Comparison of ENCODE assay signal across 8 cellular contexts in the genomic region with DNA sequence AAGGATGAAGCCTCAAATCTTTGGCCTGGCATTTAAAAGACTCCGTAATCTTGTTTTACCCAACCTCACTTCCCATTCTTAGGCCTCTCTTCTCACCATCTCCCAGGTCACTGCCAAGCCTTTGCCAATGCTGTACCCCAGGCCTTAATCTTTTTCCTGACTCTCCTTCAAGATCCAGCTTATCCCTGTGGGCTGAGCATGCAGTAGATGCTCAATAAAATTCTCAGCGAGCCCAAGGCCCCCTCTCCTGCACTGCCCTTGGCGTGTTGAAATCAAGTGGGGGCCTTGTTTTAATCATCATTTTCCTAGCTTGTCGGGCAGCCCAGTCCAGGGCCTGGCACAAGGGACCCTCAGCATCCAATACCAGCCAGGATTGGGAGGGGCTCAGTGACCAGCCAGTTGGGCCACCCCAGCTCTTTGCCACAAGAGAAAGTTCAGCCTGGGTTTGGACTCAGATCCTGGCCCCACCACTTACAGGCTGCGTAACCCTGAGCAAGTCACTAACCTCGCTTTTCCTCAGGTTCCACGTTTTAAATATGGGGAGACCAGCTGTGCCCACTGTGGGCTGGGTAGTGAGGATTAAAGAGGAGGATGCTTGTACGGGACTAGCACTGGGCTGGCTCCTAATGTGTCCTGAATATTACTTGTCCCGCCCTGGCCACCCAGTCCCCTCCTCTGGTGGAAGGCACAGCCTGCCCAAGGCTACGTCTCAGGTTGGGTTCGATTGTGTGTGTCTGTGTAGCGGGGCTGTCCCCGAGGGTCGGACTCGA. TPM values are rescaled to one million over a fixed set of nuclear protein-coding genes. Genes with fewer than 3 reads are reported as not detected.
DNase-seq lines count a peak whose midpoint lies in the region; ATAC-seq, FAIRE-seq and TF ChIP-seq lines count a peak whose summit lies in the region.

No MANE protein-coding gene starts in this region.

- no peaks in the 10 kb centered on the region for H3K9me3 Mint-ChIP-seq in activated T-cell treated with anti-CD3 and anti-CD28 coated beads, Interleukin-2, amount 50 U/mL, for 24 hours

- H3K4me3 Mint-ChIP-seq in activated T-cell treated with anti-CD3 and anti-CD28 coated beads, Interleukin-2, amount 50 U/mL, for 24 hours, result no peak overlapping the region

- H2BK120ac ChIP-seq in mesenchymal stem cell (ENCODE audit: low read depth, low read length), result peak overlapping the region; percentile 15

- H3K27me3 ChIP-seq in GM12878 (replicated peaks in 1 of 2; ENCODE audit: control insufficient read depth in 2 of 2, insufficient read depth in 2 of 2, low read length in 1 of 2), result no peaks in the 10 kb centered on the region
- H3K27me3 ChIP-seq in mesenchymal stem cell (ENCODE audit: control insufficient read depth in 1 of 2, insufficient read depth in 1 of 2, low read length in 2 of 2), result no peaks in the 10 kb centered on the region
- no peaks in the 10 kb centered on the region for H3K27me3 ChIP-seq in upper lobe of right lung

- peak overlapping the region; percentile 30 for H4K91ac ChIP-seq in mesenchymal stem cell (ENCODE audit: low read length)

- TSS peak; percentile 76 for BruUV-seq in GM12878 (replicated peaks; lab: Mats Ljungman, UMichigan)

- peak overlapping the region; percentile 94 for H2AFZ ChIP-seq in GM12878 (ENCODE audit: control insufficient read depth, low read depth, low read length)
- peak overlapping the region; percentile 56 for H2AFZ ChIP-seq in mesenchymal stem cell (ENCODE audit: low read depth, low read length)

- intact Hi-C loops in GM12878 (cut with micrococcal nuclease; ENCODE audit: unreplicated experiment) (no loop called here), upper lobe of right lung (cut with DNase I) (no loop called here)

- H3K36me3 Mint-ChIP-seq in activated T-cell treated with anti-CD3 and anti-CD28 coated beads, Interleukin-2, amount 50 U/mL, for 24 hours (ENCODE audit: low read depth), result peaks cover 16% of the 10 kb centered on the region

- H2AK5ac ChIP-seq in mesenchymal stem cell (ENCODE audit: low read length, severe bottlenecking), result peak overlapping the region; percentile 49

- ATAC-seq in GM12878, result no peak
- ATAC-seq in upper lobe of right lung, result no peak

- H3K4me1 Mint-ChIP-seq in activated T-cell treated with anti-CD3 and anti-CD28 coated beads, Interleukin-2, amount 50 U/mL, for 24 hours (ENCODE audit: low read depth), result peaks cover 34% of the 10 kb centered on the region

- H3K9ac ChIP-seq in GM12878 (ENCODE audit: control insufficient read depth, insufficient read depth, low read length) (peak overlapping the region; percentile 71), mesenchymal stem cell (ENCODE audit: low read length) (peak overlapping the region; percentile 82)

- H4K20me1 ChIP-seq in GM12878 (ENCODE audit: control insufficient read depth, insufficient read depth), result 0 out of 2 replicates have a peak, but pooled peaks cover 3% of the 10 kb centered on the region

- WGBS in GM12878 (ENCODE audit: insufficient coverage, insufficient replicate concordance, low lambda C conversion rate, missing lambda C conversion rate), result 39% methylated on average over 15 of the region's 15 CpGs
- 46% methylated on average over 15 of the region's 15 CpGs for WGBS in mesenchymal stem cell

- H3K79me1 ChIP-seq in mesenchymal stem cell (replicated peaks; ENCODE audit: low read length, poor library complexity, severe bottlenecking), result no peaks in the 10 kb centered on the region

- peak overlapping the region; percentile 72 to 88 for H3K18ac ChIP-seq in mesenchymal stem cell (ENCODE audit: low read depth in 1 of 2, low read length in 2 of 2)

- TF ChIP-seq EP300 in GM12878 (IDR thresholded peaks at IDR 0.05; ENCODE audit: borderline replicate concordance in 1 of 2, control insufficient read depth in 1 of 2, low read depth in 2 of 2, low read length in 2 of 2), result no peak

- H3K23ac ChIP-seq in mesenchymal stem cell (ENCODE audit: low read length in 2 of 2), result no peak overlapping the region

- no peak for FAIRE-seq in GM12878 (lab: Jason Lieb, UNC)

- H3K79me2 ChIP-seq in GM12878 (ENCODE audit: control insufficient read depth, insufficient read depth, low read length), result peaks cover 39% of the 10 kb centered on the region

- peak overlapping the region; percentile 9 to 65 for H2BK12ac ChIP-seq in mesenchymal stem cell (ENCODE audit: low read length in 2 of 2)

- RAD21 ChIA-PET in GM12878 (lab: Charles Lee; ENCODE audit: unreplicated experiment), result no interaction called here

- H3K9me3 ChIP-seq in GM12878 (replicated peaks; ENCODE audit: control insufficient read depth, insufficient read depth, low read length) (no peaks in the 10 kb centered on the region), mesenchymal stem cell (ENCODE audit: control insufficient read depth, low read length) (no peaks in the 10 kb centered on the region), upper lobe of right lung (no peaks in the 10 kb centered on the region)

- in situ Hi-C loops in GM12878 (cut with MboI), result no loop called here

- TF ChIP-seq RAD21 in GM12878 (IDR thresholded peaks at IDR 0.05; ENCODE audit: insufficient read depth, low read depth, low read length), result no peak

- peak overlapping the region; percentile 80 for H2BK15ac ChIP-seq in mesenchymal stem cell (ENCODE audit: low read depth, poor library complexity, severe bottlenecking)

- peaks cover 13% of the 10 kb centered on the region for H3K4me1 ChIP-seq in GM12878 (ENCODE audit: control insufficient read depth, insufficient read depth, low read length)
- peaks cover 8% of the 10 kb centered on the region for H3K4me1 ChIP-seq in mesenchymal stem cell (ENCODE audit: control insufficient read depth, insufficient read depth, low read depth, low read length)
- peaks cover 35% of the 10 kb centered on the region for H3K4me1 ChIP-seq in upper lobe of right lung

- peak overlapping the region; percentile 74; the same call in 1 of the 2 replicates for H3K4me3 ChIP-seq in GM12878
- H3K4me3 ChIP-seq in mesenchymal stem cell (ENCODE audit: insufficient read depth in 1 of 2, low read depth in 1 of 2, low read length in 2 of 2), result peak overlapping the region; percentile 64 to 79
- H3K4me3 ChIP-seq in upper lobe of right lung, result peak overlapping the region; percentile 68

- H3K36me3 ChIP-seq in GM12878 (ENCODE audit: control insufficient read depth in 2 of 2, insufficient read depth in 2 of 2, low read length in 1 of 2) (peaks cover 0 to 3% of the 10 kb centered on the region in 2 experiments; a peak in 3 of 4 replicates), mesenchymal stem cell (ENCODE audit: control insufficient read depth in 1 of 2, insufficient read depth in 2 of 2, low read depth in 1 of 2, low read length in 2 of 2) (peaks cover 5 to 13% of the 10 kb centered on the region in 2 experiments), upper lobe of right lung (peaks cover 8% of the 10 kb centered on the region)

- TF ChIP-seq CTCF in GM12878 (IDR thresholded peaks at IDR 0.05 in 2 of 3, conservative IDR thresholded peaks at IDR 0.05 in 1 of 3; ENCODE audit: control insufficient read depth in 2 of 3, extremely low read depth in 1 of 3, insufficient read depth in 1 of 3, low read depth in 3 of 3, low read length in 3 of 3), result no peak
- TF ChIP-seq CTCF in upper lobe of right lung (IDR thresholded peaks at IDR 0.05), result no peak

- DNase-seq in activated T-cell treated with anti-CD3 and anti-CD28 coated beads, Interleukin-2, amount 50 U/mL, for 24 hours, result no peak
- DNase-seq in activated T-cell treated with anti-CD3 and anti-CD28 coated beads for 4 hours (no peak), GM12878 (ENCODE audit: low read depth, low spot score) (no peak), mesenchymal stem cell (no peak), upper lobe of right lung (no peak), amniotic stem cell (lab: John Stamatoyannopoulos, UW) (no peak), NCI-H1436 treated with DMSO at 0.1 percent for 48 hours (lab: John Stamatoyannopoulos, UW) (no peak), NCI-H345 (lab: John Stamatoyannopoulos, UW) (no peak)

- H3K27ac Mint-ChIP-seq in activated T-cell treated with anti-CD3 and anti-CD28 coated beads, Interleukin-2, amount 50 U/mL, for 24 hours, result peak overlapping the region; percentile 97

- peak overlapping the region in 1 of 2 experiments; percentile 2 for H3K4ac ChIP-seq in mesenchymal stem cell (ENCODE audit: low read depth in 1 of 2, low read length in 2 of 2)

- SMC1A ChIA-PET in GM12878 (lab: Charles Lee; ENCODE audit: uncharacterized antibody, unreplicated experiment), result interaction anchor here (1.2 to 10.0 kb wide), 3 partner anchors 24 to 278 kb away, joined by 3 to 99 read pairs (median 3); a partner anchor contains a TSS

- no peak overlapping the region for H2BK5ac ChIP-seq in mesenchymal stem cell (ENCODE audit: low read depth, low read length, poor library complexity, severe bottlenecking)

- H3K27ac ChIP-seq in GM12878 (ENCODE audit: control insufficient read depth, insufficient read depth) (peak overlapping the region; percentile 7), mesenchymal stem cell (ENCODE audit: low read length, poor library complexity, severe bottlenecking) (peak overlapping the region; percentile 43), upper lobe of right lung (peak overlapping the region; percentile 91)

- no peak for TF ChIP-seq POLR2A in GM12878 (IDR thresholded peaks at IDR 0.05; ENCODE audit: low read depth, low read length)

- peak overlapping the region; percentile 91 for H4K8ac ChIP-seq in mesenchymal stem cell (ENCODE audit: low read length)

- POLR2A ChIA-PET in GM12878 (lab: Charles Lee), result no interaction called here

- no peaks in the 10 kb centered on the region for H3K27me3 Mint-ChIP-seq in activated T-cell treated with anti-CD3 and anti-CD28 coated beads, Interleukin-2, amount 50 U/mL, for 24 hours

- peak overlapping the region; percentile 78 for H3K4me2 ChIP-seq in GM12878 (ENCODE audit: control insufficient read depth, insufficient read depth)
- H3K4me2 ChIP-seq in mesenchymal stem cell (ENCODE audit: low read length, poor library complexity, severe bottlenecking), result peak overlapping the region; percentile 89

- H3K14ac ChIP-seq in mesenchymal stem cell (ENCODE audit: low read length in 2 of 2), result no peak overlapping the region

- CTCF ChIA-PET in GM12878 (lab: Yijun Ruan, JAX), result interaction anchor here (1.2 to 1.5 kb wide), 3 partner anchors 27 to 282 kb away, joined by 3 to 5 read pairs (median 4); no protein-coding TSS in a partner anchor

RNA-seq across cellular contexts. Expression of a gene that starts 0.9 kb away (rescaled TPM):
- total RNA-seq in GM12878 (2013; cell fraction: nucleolus; rRNA removed), result 12.9 and 14.1 TPM in 2 replicates
- 101 and 115 TPM in 2 replicates for total RNA-seq in GM12878 (2014; rRNA removed)
- total RNA-seq in GM12878 (2014; rRNA removed; fragmentation: Illumina TruSeq; extraction: Trizol), result 90.0 and 97.6 TPM in 2 replicates
- 113 and 123 TPM in 2 replicates for total RNA-seq in GM12878 (2021)
- 53.7 TPM for polyA plus RNA-seq in GM12878 (2011; ENCODE audit: low read depth)
- polyA plus RNA-seq in GM12878 (2011; rRNA removed), result 82.6 and 103 TPM in 2 replicates
- polyA plus RNA-seq in GM12878 (2011; cell fraction: cytosol; rRNA removed), result 82.1 and 82.3 TPM in 2 replicates
- 39.5 and 45.5 TPM in 2 replicates for polyA plus RNA-seq in GM12878 (2011; cell fraction: nucleus; rRNA removed)
- polyA plus RNA-seq in GM12878 (2012), result 55.0 and 66.9 TPM in 2 replicates
- polyA plus RNA-seq in GM12878 (2014; fragmentation: Illumina TruSeq; extraction: Trizol), result 142 and 145 TPM in 2 replicates
- 10 to 100 TPM; 34.2 to 43.7 TPM for polyA plus RNA-seq in GM12878 (2014; fragmentation: Nextera tagmentation; extraction: Ambion mirVana)
- 115 and 126 TPM in 2 replicates for polyA plus RNA-seq in GM12878 (2014; rRNA removed)
- polyA plus RNA-seq in GM12878 (2016; fragmentation: Nextera tagmentation; extraction: Ambion mirVana), result 100 to 1,000 TPM; 139 to 197 TPM
- polyA minus RNA-seq in GM12878 (2011; rRNA and poly(A)+ RNA removed), result 31.1 and 42.7 TPM in 2 replicates
- polyA minus RNA-seq in GM12878 (2011; cell fraction: cytosol; rRNA and poly(A)+ RNA removed), result 21.4 and 23.7 TPM in 2 replicates
- 8.2 and 15.4 TPM in 2 replicates for polyA minus RNA-seq in GM12878 (2011; cell fraction: nucleus; rRNA and poly(A)+ RNA removed)
- polyA plus RNA-seq in mesenchymal stem cell (2013, experiment 1 of 2), result 82.2 TPM
- polyA plus RNA-seq in mesenchymal stem cell (2013, experiment 2 of 2), result 82.8 TPM
- 154 TPM for total RNA-seq in upper lobe of right lung

Comparison
In these comparisons a context has a peak if more than half of its experiments do, and no peak if none do; other contexts are left out.
1. H3K27ac ChIP-seq: peak in every context shown above with its lines; median percentile 91 in upper lobe of right lung; 43 in mesenchymal stem cell; 7 in GM12878.